In the genomic region with DNA sequence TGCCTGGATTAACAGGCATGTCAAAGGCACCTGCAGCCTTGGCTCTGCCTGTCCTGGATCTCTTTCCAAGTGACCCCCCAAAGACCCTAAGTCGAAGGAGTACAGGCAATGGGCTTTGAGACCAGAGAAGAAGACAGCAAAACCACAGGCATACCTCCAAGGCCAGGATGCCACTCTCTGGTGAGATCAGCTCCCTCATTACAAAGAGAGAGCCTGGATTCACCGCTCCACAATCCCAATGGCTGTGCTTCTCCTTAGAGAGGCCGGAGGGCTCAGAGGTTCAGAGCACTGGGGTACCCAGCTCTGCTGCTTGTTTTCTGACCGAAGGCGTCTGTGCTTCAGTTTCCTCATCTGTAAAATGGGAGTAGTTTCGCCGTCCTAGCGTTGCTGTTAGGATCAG, we compare ENCODE assay signal across 28 cellular contexts.
"Had no signal": no experiment of that assay in that cellular context is flagged by ENCODE, and none has a peak within 500 bp of the region (broad histone marks: within the 10 kb centered on the region; RNA-seq: fewer than 3 reads in every experiment).

No MANE protein-coding gene starts in this region.

- DNase-seq: activated CD4-positive, alpha-beta T cell treated with anti-CD3 and anti-CD28 coated beads for 48 hours; activated effector memory CD4-positive, alpha-beta T cell treated with Interleukin-2 at 50 U/mL for 16 hours; activated naive CD4-positive, alpha-beta T cell treated with anti-CD3 and anti-CD28 coated beads for 36 hours; activated naive CD8-positive, alpha-beta T cell treated with anti-CD3 and anti-CD28 coated beads for 36 hours; adrenal gland; cerebellar nuclear complex; colonic mucosa; effector memory CD4-positive, alpha-beta T cell; left cardiac atrium; left ventricle myocardium superior; spleen; stimulated activated naive CD8-positive, alpha-beta T cell treated with anti-CD3 and anti-CD28 coated beads, Interleukin-15, Interleukin-2, amounts not matched to agents 100 U/mL and 50 U/mL, for 24 hours; T-helper 9 cell; testis; transverse colon; WERI-Rb-1 had no signal

- H3K27me3 ChIP-seq: adrenal gland, ascending aorta, cardiac muscle cell, colonic mucosa, gastroesophageal sphincter, hepatocyte, spleen, testis, transverse colon had no signal

- H3K36me3 ChIP-seq: adrenal gland, ascending aorta, cardiac muscle cell, colonic mucosa, gastroesophageal sphincter, spleen, transverse colon, WERI-Rb-1 had no signal

- FAIRE-seq: keratinocyte, TTC549 had no signal

- H3K4me2 ChIP-seq: hepatocyte had no signal

- ATAC-seq: activated CD4-positive, CD25-positive, alpha-beta regulatory T cell treated with anti-CD3 and anti-CD28 coated beads, Interleukin-2, amount 50 U/mL, for 24 hours; gastroesophageal sphincter; left cardiac atrium; left ventricle myocardium superior; natural killer cell treated with Interleukin-12 subunit alpha and Interleukin-12 subunit beta and Interleukin-15 and Interleukin-18, amount 100 ng/mL, for 72 hours; right cardiac atrium; stimulated activated naive CD8-positive, alpha-beta T cell treated with anti-CD3 and anti-CD28 coated beads, Interleukin-15, Interleukin-2, amounts not matched to agents 100 U/mL and 50 U/mL, for 24 hours had no signal

- H3K27ac ChIP-seq: adrenal gland, cardiac muscle cell, colonic mucosa, gastroesophageal sphincter, hepatocyte, spleen, testis, transverse colon, WERI-Rb-1 had no signal

- H3K27me3 Mint-ChIP-seq: activated CD4-positive, alpha-beta memory T cell treated with anti-CD3 and anti-CD28 coated beads for 36 hours; activated naive CD8-positive, alpha-beta T cell treated with anti-CD3 and anti-CD28 coated beads for 36 hours; brain; natural killer cell treated with Interleukin-12 subunit alpha and Interleukin-12 subunit beta and Interleukin-15 and Interleukin-18, amount 100 ng/mL, for 72 hours had no signal

- H3K79me2 ChIP-seq: hepatocyte had no signal

- H3K9me3 ChIP-seq: adrenal gland, ascending aorta, colonic mucosa, gastroesophageal sphincter, spleen, testis, transverse colon had no signal

- H3K4me3 ChIP-seq: adrenal gland, ascending aorta, cardiac muscle cell, colonic mucosa, gastroesophageal sphincter, hepatocyte, spleen, testis, transverse colon had no signal

- H2AFZ ChIP-seq: hepatocyte had no signal

- H3K4me3 Mint-ChIP-seq: activated CD4-positive, alpha-beta memory T cell treated with anti-CD3 and anti-CD28 coated beads for 36 hours; activated naive CD4-positive, alpha-beta T cell treated with anti-CD3 and anti-CD28 coated beads for 36 hours; activated naive CD8-positive, alpha-beta T cell treated with anti-CD3 and anti-CD28 coated beads for 36 hours; brain; natural killer cell treated with Interleukin-12 subunit alpha and Interleukin-12 subunit beta and Interleukin-15 and Interleukin-18, amount 100 ng/mL, for 72 hours; T-helper 1 cell treated with Interleukin-12 subunit alpha and Interleukin-12 subunit beta and Interleukin-4 antibody, amounts not matched to agents 30 μg/mL and 1 μg/mL, for 36 hours had no signal

- H3K9me3 Mint-ChIP-seq: activated CD4-positive, alpha-beta memory T cell treated with anti-CD3 and anti-CD28 coated beads for 36 hours; activated naive CD4-positive, alpha-beta T cell treated with anti-CD3 and anti-CD28 coated beads for 36 hours; activated naive CD8-positive, alpha-beta T cell treated with anti-CD3 and anti-CD28 coated beads for 36 hours; brain; natural killer cell treated with Interleukin-12 subunit alpha and Interleukin-12 subunit beta and Interleukin-15 and Interleukin-18, amount 100 ng/mL, for 72 hours; T-helper 1 cell treated with Interleukin-12 subunit alpha and Interleukin-12 subunit beta and Interleukin-4 antibody, amounts not matched to agents 30 μg/mL and 1 μg/mL, for 36 hours had no signal

- H3K36me3 Mint-ChIP-seq: activated CD4-positive, alpha-beta memory T cell treated with anti-CD3 and anti-CD28 coated beads for 36 hours; activated naive CD8-positive, alpha-beta T cell treated with anti-CD3 and anti-CD28 coated beads for 36 hours; brain; natural killer cell treated with Interleukin-12 subunit alpha and Interleukin-12 subunit beta and Interleukin-15 and Interleukin-18, amount 100 ng/mL, for 72 hours had no signal

- H3K27ac Mint-ChIP-seq: activated CD4-positive, alpha-beta memory T cell treated with anti-CD3 and anti-CD28 coated beads for 36 hours; activated naive CD4-positive, alpha-beta T cell treated with anti-CD3 and anti-CD28 coated beads for 36 hours; activated naive CD8-positive, alpha-beta T cell treated with anti-CD3 and anti-CD28 coated beads for 36 hours; natural killer cell treated with Interleukin-12 subunit alpha and Interleukin-12 subunit beta and Interleukin-15 and Interleukin-18, amount 100 ng/mL, for 72 hours; T-helper 1 cell treated with Interleukin-12 subunit alpha and Interleukin-12 subunit beta and Interleukin-4 antibody, amounts not matched to agents 30 μg/mL and 1 μg/mL, for 36 hours had no signal
